8 cellular contexts compared by ENCODE assay signal in the genomic region with DNA sequence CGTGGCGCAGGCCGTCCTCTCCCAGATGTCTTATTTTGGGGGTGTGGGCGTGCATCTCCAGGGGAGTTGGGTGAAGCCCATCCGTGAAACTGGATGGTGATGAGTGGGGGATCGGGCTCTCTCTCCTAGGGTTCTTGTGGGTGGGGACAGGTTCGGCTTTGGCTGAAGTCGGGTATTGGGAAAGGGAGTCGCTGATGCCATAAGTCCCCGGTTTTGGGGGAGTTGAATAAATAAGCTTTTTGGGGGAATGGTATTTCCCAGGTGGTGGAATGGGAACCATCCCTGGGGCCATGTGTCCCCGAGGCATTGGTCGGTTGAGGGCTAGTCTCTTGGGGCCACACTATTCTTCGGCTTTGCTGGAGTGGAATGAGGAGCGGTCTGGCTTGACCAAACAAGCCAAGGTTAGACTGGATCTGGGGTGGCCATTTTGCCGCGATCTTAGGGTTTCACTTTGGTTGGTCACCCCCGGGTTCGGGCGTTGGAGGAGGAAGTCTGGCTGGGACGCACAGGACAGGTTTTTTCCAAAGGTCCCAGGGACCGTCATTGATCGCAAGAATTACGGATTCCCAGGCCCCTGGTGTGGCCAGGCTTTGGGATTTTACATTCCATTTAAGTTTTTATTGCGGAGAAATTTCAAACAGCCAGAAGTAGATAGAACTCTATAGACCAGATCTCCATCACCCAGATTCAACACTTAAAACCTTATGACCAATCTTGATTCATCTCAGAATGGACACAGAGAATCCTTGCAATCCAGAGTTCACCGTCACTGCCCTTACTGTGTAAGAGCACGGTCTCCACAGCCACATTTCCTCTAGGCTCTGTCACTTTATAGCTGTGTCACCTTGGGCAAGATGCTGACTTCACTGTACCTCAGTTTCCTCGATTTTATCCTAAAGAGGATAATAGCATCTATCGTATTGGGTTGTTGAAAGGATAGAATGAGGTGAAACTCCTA. TPM values are rescaled to one million over a fixed set of nuclear protein-coding genes. Genes with fewer than 3 reads are reported as not detected.
DNase-seq lines count a peak whose midpoint lies in the region; ATAC-seq and TF ChIP-seq lines count a peak whose summit lies in the region.

No MANE protein-coding gene starts in this region.

- H3K79me2 ChIP-seq in Loucy (ENCODE audit: insufficient read depth, low read length), result peaks cover 5% of the 10 kb centered on the region; the same call in 1 of the 2 replicates

- H3K9me3 ChIP-seq in Loucy (ENCODE audit: insufficient read depth, low read depth, low read length), result no peaks in the 10 kb centered on the region
- peaks cover 0 to 16% of the 10 kb centered on the region in 2 donors for H3K9me3 ChIP-seq in breast epithelium
- H3K9me3 ChIP-seq in right lobe of liver, result peaks cover 0 to 5% (median 0%) of the 10 kb centered on the region in 4 donors
- peaks cover 0 to 16% of the 10 kb centered on the region in 2 donors for H3K9me3 ChIP-seq in transverse colon

- TF ChIP-seq CTCF in Loucy (conservative IDR thresholded peaks at IDR 0.05; ENCODE audit: low read length) (no peak), breast epithelium (IDR thresholded peaks at IDR 0.05) (no peak), right lobe of liver (IDR thresholded peaks at IDR 0.05) (no peak), transverse colon (IDR thresholded peaks at IDR 0.05) (no peak)

- TF ChIP-seq POLR2A in breast epithelium (IDR thresholded peaks at IDR 0.05) (no peak), right lobe of liver (IDR thresholded peaks at IDR 0.05) (no peak), transverse colon (IDR thresholded peaks at IDR 0.05) (no peak)

- H3K4me3 ChIP-seq in Loucy (ENCODE audit: low read length, poor library complexity, severe bottlenecking) (peak overlapping the region; percentile 90), breast epithelium (peak overlapping the region; percentile 82 to 97 (median 83)), right lobe of liver (peak overlapping the region; percentile 70 to 98 (median 96)), transverse colon (peak overlapping the region; percentile 63 to 80 (median 74))

- H3K9ac ChIP-seq in Loucy (ENCODE audit: low read depth, low read length, poor library complexity, severe bottlenecking), result peak overlapping the region; percentile 85

- H3K4me1 ChIP-seq in Loucy (ENCODE audit: insufficient read depth, low read length, poor library complexity, severe bottlenecking), result peaks cover 8% of the 10 kb centered on the region
- H3K4me1 ChIP-seq in breast epithelium, result peaks cover 6 to 10% of the 10 kb centered on the region in 2 donors
- peaks cover 0 to 6% (median 2%) of the 10 kb centered on the region in 4 donors for H3K4me1 ChIP-seq in right lobe of liver
- H3K4me1 ChIP-seq in transverse colon, result peaks cover 0 to 19% (median 12%) of the 10 kb centered on the region in 4 donors

- H3K36me3 ChIP-seq in Loucy (ENCODE audit: insufficient read depth, low read length), result no peaks in the 10 kb centered on the region
- no peaks in the 10 kb centered on the region for H3K36me3 ChIP-seq in breast epithelium
- no peaks in the 10 kb centered on the region for H3K36me3 ChIP-seq in right lobe of liver
- H3K36me3 ChIP-seq in transverse colon, result no peaks in the 10 kb centered on the region

- no peaks in the 10 kb centered on the region for H3K9me2 ChIP-seq in Loucy (replicated peaks; ENCODE audit: low read depth, low read length)

- H3K4me2 ChIP-seq in Loucy (ENCODE audit: low read depth, low read length, poor library complexity, severe bottlenecking), result peak overlapping the region; percentile 95

- WGBS in right lobe of liver (ENCODE audit: insufficient coverage, low coverage, low lambda C conversion rate, missing lambda C conversion rate), result 34% methylated on average over 17 of the region's 28 CpGs
- WGBS in transverse colon (ENCODE audit: low coverage in 1 of 2), 2 donors, result 32 to 100% methylated on average over 1 to 28 of the region's 28 CpGs

- DNase-seq in DMS 273 (lab: John Stamatoyannopoulos, UW; ENCODE audit: unreplicated experiment) (peak; percentile 43), DMS 273 treated with DMSO at 0.1 percent for 48 hours (lab: John Stamatoyannopoulos, UW) (no peak), breast epithelium (ENCODE audit: low spot score in 2 of 2) (peak in 1 of 2 donors; percentile 22), right lobe of liver (peak in 1 of 3 donors; percentile 24), transverse colon (no peak), NCI-H2196 (lab: John Stamatoyannopoulos, UW; ENCODE audit: unreplicated experiment) (no peak)

- H3K27ac ChIP-seq in breast epithelium (peak overlapping the region; percentile 94 to 98), right lobe of liver (peak overlapping the region in 2 of 3 donors; percentile 95 to 96), transverse colon (peak overlapping the region; percentile 86 to 93 (median 90))

- peak overlapping the region; percentile 96 for H2AFZ ChIP-seq in Loucy (ENCODE audit: low read length)

- ATAC-seq in right lobe of liver (peak in 1 of 4 donors; percentile 3), GM18520 (IDR thresholded peaks at IDR 0.05; ENCODE audit: unreplicated experiment) (no peak)

- in situ Hi-C loops in transverse colon (cut with MboI; ENCODE audit: low pct_ligation_motif_present in 1 of 4, low pct_unique_long_range_greater_than_20kb in 1 of 4, low sequenced_read_pairs in 3 of 4), result loop anchor here (25.0 kb wide), 1 partner anchor 777 kb away; no protein-coding TSS in a partner anchor

- H4K20me1 ChIP-seq in Loucy (ENCODE audit: insufficient read depth, low read length, poor library complexity, severe bottlenecking), result no peaks in the 10 kb centered on the region

- no peak for TF ChIP-seq EP300 in transverse colon (IDR thresholded peaks at IDR 0.05; ENCODE audit: low read depth)

- intact Hi-C loops in breast epithelium (cut with DNase I; ENCODE audit: low total_unique reads), result no loop called here
- intact Hi-C loops in right lobe of liver (cut with DNase I), result no loop called here
- intact Hi-C loops in transverse colon (cut with DNase I; ENCODE audit: low total_unique reads), result no loop called here

- no peaks in the 10 kb centered on the region for H3F3A ChIP-seq in Loucy (ENCODE audit: low read depth)

- peaks cover 33% of the 10 kb centered on the region for H3K27me3 ChIP-seq in Loucy (ENCODE audit: insufficient read depth, low read length, poor library complexity, severe bottlenecking)
- no peaks in the 10 kb centered on the region for H3K27me3 ChIP-seq in breast epithelium
- peaks cover 0 to 4% of the 10 kb centered on the region in 2 donors for H3K27me3 ChIP-seq in right lobe of liver
- no peaks in the 10 kb centered on the region for H3K27me3 ChIP-seq in transverse colon

RNA-seq across cellular contexts. Expression of a gene that starts 0.7 kb away (rescaled TPM):
- total RNA-seq in breast epithelium (10 to 100 TPM; 20.0 to 37.5 (median 33.1) TPM), right lobe of liver (1 to 10 TPM; 2.5 to 6.1 (median 4.8) TPM), transverse colon (10 to 100 TPM; 12.7 to 24.3 (median 17.5) TPM)
